13 cellular contexts compared by ENCODE assay signal in genomic region chr3:32813180-32813579, GRCh38. TPM values are rescaled to one million over a fixed set of nuclear protein-coding genes. Genes with fewer than 3 reads are reported as not detected.
DNase-seq lines count a peak whose midpoint lies in the region; ATAC-seq and TF ChIP-seq lines count a peak whose summit lies in the region.
"Had no signal": no experiment of that assay in that cellular context is flagged by ENCODE, and none has a peak within 500 bp of the region (broad histone marks: within the 10 kb centered on the region; RNA-seq: fewer than 3 reads in every experiment).

No MANE protein-coding gene starts in this region.

- CTCF ChIA-PET in WTC11 (lab: Charles Lee) = interaction anchor here (0.6 to 4.1 kb wide), 7 partner anchors 13 to 1254 kb away, joined by 3 to 28 read pairs (median 3); no protein-coding TSS in a partner anchor
- CTCF ChIA-PET in CD8-positive, alpha-beta memory T cell (lab: Charles Lee) = no interaction called here
- CTCF ChIA-PET in CD8-positive, alpha-beta T cell (lab: Charles Lee) = interaction anchor here (1.0 kb wide), 1 partner anchor 43 kb away, joined by 4 read pairs; no protein-coding TSS in a partner anchor

- TF ChIP-seq CTCF in WTC11 (IDR thresholded peaks at IDR 0.05) (no peak), neural crest cell (conservative IDR thresholded peaks at IDR 0.05) (no peak), thyroid gland (IDR thresholded peaks at IDR 0.05) (no peak)
- TF ChIP-seq CTCF in CD8-positive, alpha-beta T cell (IDR thresholded peaks at IDR 0.05) = no peak

- H3K27ac Mint-ChIP-seq in WTC11 (peak overlapping the region; percentile 5; the same call in 1 of the 2 replicates), neural crest cell (ENCODE audit: unreplicated experiment) (no peak overlapping the region)
- H3K27ac Mint-ChIP-seq in CD8-positive, alpha-beta memory T cell = no peak overlapping the region
- no peak overlapping the region for H3K27ac Mint-ChIP-seq in CD8-positive, alpha-beta T cell
- H3K27ac Mint-ChIP-seq: activated T-cell treated with anti-CD3 and anti-CD28 coated beads, Interleukin-2, amount 50 U/mL, for 24 hours; naive B cell had no signal

- H3K27ac ChIP-seq in CD8-positive, alpha-beta memory T cell (ENCODE audit: low read depth, low read length) = no peak overlapping the region
- no peak overlapping the region for H3K27ac ChIP-seq in thyroid gland
- H3K27ac ChIP-seq in CD8-positive, alpha-beta T cell (ENCODE audit: low read depth, low read length) = no peak overlapping the region

- no peaks in the 10 kb centered on the region for H3K9me3 ChIP-seq in CD8-positive, alpha-beta memory T cell (ENCODE audit: low read length)
- no peaks in the 10 kb centered on the region for H3K9me3 ChIP-seq in thyroid gland
- H3K9me3 ChIP-seq in CD8-positive, alpha-beta T cell (ENCODE audit: low read length) = no peaks in the 10 kb centered on the region

- H3K4me3 Mint-ChIP-seq in WTC11 = peak overlapping the region; percentile 13
- peak overlapping the region; percentile 92 for H3K4me3 Mint-ChIP-seq in neural crest cell
- no peak overlapping the region for H3K4me3 Mint-ChIP-seq in CD8-positive, alpha-beta memory T cell
- H3K4me3 Mint-ChIP-seq in CD8-positive, alpha-beta T cell = no peak overlapping the region
- H3K4me3 Mint-ChIP-seq: activated T-cell treated with anti-CD3 and anti-CD28 coated beads, Interleukin-2, amount 50 U/mL, for 24 hours had no signal

- H3K4me1 ChIP-seq in CD8-positive, alpha-beta memory T cell (ENCODE audit: insufficient read depth, low read length) = no peaks in the 10 kb centered on the region
- peaks cover 6 to 19% of the 10 kb centered on the region in 2 donors for H3K4me1 ChIP-seq in thyroid gland
- H3K4me1 ChIP-seq in CD8-positive, alpha-beta T cell (ENCODE audit: insufficient read depth, low read length) = no peaks in the 10 kb centered on the region

- H3K27me3 Mint-ChIP-seq in WTC11 (ENCODE audit: low read depth) (no peaks in the 10 kb centered on the region), neural crest cell (ENCODE audit: low read depth) (peaks cover 3% of the 10 kb centered on the region)
- peaks cover 19 to 27% of the 10 kb centered on the region in 2 donors for H3K27me3 Mint-ChIP-seq in CD8-positive, alpha-beta memory T cell
- peaks cover 25% of the 10 kb centered on the region for H3K27me3 Mint-ChIP-seq in CD8-positive, alpha-beta T cell (ENCODE audit: low read depth)

- no peak for TF ChIP-seq POLR2A in thyroid gland (IDR thresholded peaks at IDR 0.05)

- no peak overlapping the region for H3K4me3 ChIP-seq in CD8-positive, alpha-beta memory T cell (ENCODE audit: low read length)
- no peak overlapping the region for H3K4me3 ChIP-seq in thyroid gland (replicated peaks in 1 of 3)
- no peak overlapping the region for H3K4me3 ChIP-seq in CD8-positive, alpha-beta T cell (ENCODE audit: low read depth, low read length)

- H3K27me3 ChIP-seq in CD8-positive, alpha-beta memory T cell (ENCODE audit: insufficient read depth, low read length, poor library complexity, severe bottlenecking) = peaks cover 6% of the 10 kb centered on the region
- H3K27me3 ChIP-seq in thyroid gland = no peaks in the 10 kb centered on the region
- H3K27me3 ChIP-seq in CD8-positive, alpha-beta T cell (ENCODE audit: insufficient read depth, low read length) = no peaks in the 10 kb centered on the region

- H3K9me3 Mint-ChIP-seq in WTC11 (no peaks in the 10 kb centered on the region), neural crest cell (no peaks in the 10 kb centered on the region)
- H3K9me3 Mint-ChIP-seq in CD8-positive, alpha-beta memory T cell = no peaks in the 10 kb centered on the region
- H3K9me3 Mint-ChIP-seq in CD8-positive, alpha-beta T cell = no peaks in the 10 kb centered on the region
- H3K9me3 Mint-ChIP-seq: activated T-cell treated with anti-CD3 and anti-CD28 coated beads, Interleukin-2, amount 50 U/mL, for 24 hours had no signal

- H3K4me1 Mint-ChIP-seq in WTC11 = peaks cover 33% of the 10 kb centered on the region
- H3K4me1 Mint-ChIP-seq in neural crest cell = peaks cover 32% of the 10 kb centered on the region
- peaks cover 5 to 28% (median 11%) of the 10 kb centered on the region in 3 donors for H3K4me1 Mint-ChIP-seq in CD8-positive, alpha-beta memory T cell
- peaks cover 18% of the 10 kb centered on the region for H3K4me1 Mint-ChIP-seq in CD8-positive, alpha-beta T cell (ENCODE audit: low read depth)

- 38 to 46% methylated on average over 2 of the region's 2 CpGs for WGBS in thyroid gland, 2 donors

- POLR2A ChIA-PET in WTC11 (lab: Charles Lee) = interaction anchor here (2.3 kb wide), 1 partner anchor 32 kb away, joined by 14 read pairs; no protein-coding TSS in a partner anchor
- POLR2A ChIA-PET in CD8-positive, alpha-beta memory T cell (lab: Charles Lee) = no interaction called here
- POLR2A ChIA-PET in CD8-positive, alpha-beta T cell (lab: Charles Lee) = no interaction called here

- DNase-seq in WTC11 (ENCODE audit: low spot score) (no peak), neural crest cell (ENCODE audit: low read depth, low spot score) (no peak), NCI-H146 (lab: John Stamatoyannopoulos, UW) (no peak), thyroid gland (no peak)
- DNase-seq in CD8-positive, alpha-beta memory T cell = no peak
- DNase-seq in CD8-positive, alpha-beta T cell = no peak
- DNase-seq: activated CD4-positive, alpha-beta T cell treated with anti-CD3 and anti-CD28 coated beads for 1 hour; activated T-cell treated with anti-CD3 and anti-CD28 coated beads, Interleukin-2, amount 50 U/mL, for 24 hours; naive B cell had no signal

- ATAC-seq in GM19452 (IDR thresholded peaks at IDR 0.05; ENCODE audit: unreplicated experiment) (peak; percentile 69), HG03097 (IDR thresholded peaks at IDR 0.05; ENCODE audit: low FRiP score, unreplicated experiment) (peak; percentile 63), WTC11 (no peak)
- no peak for ATAC-seq in CD8-positive, alpha-beta T cell

- H3K36me3 ChIP-seq in CD8-positive, alpha-beta memory T cell (ENCODE audit: insufficient read depth, low read length) = no peaks in the 10 kb centered on the region
- H3K36me3 ChIP-seq in thyroid gland = no peaks in the 10 kb centered on the region
- H3K36me3 ChIP-seq in CD8-positive, alpha-beta T cell (ENCODE audit: insufficient read depth, low read length) = no peaks in the 10 kb centered on the region

- intact Hi-C loops in thyroid gland (cut with DNase I) = no loop called here
- intact Hi-C loops in CD8-positive, alpha-beta T cell (cut with DNase I, micrococcal nuclease) = no loop called here

- H3K36me3 Mint-ChIP-seq in WTC11 (peaks cover 10% of the 10 kb centered on the region), neural crest cell (ENCODE audit: low read depth) (no peaks in the 10 kb centered on the region)
- no peaks in the 10 kb centered on the region for H3K36me3 Mint-ChIP-seq in CD8-positive, alpha-beta memory T cell
- H3K36me3 Mint-ChIP-seq in CD8-positive, alpha-beta T cell = no peaks in the 10 kb centered on the region
- H3K36me3 Mint-ChIP-seq: naive B cell had no signal

TF ChIP-seq in WTC11, 78 proteins besides CTCF, POLR2A, EP300 and RAD21 (continues in another document):
- TF ChIP-seq ZNF219 (CRISPR knock-in tag; IDR thresholded peaks at IDR 0.05; ENCODE audit: borderline replicate concordance) (no peak), PRRX2 (CRISPR knock-in tag; IDR thresholded peaks at IDR 0.05) (no peak), EMX1 (CRISPR knock-in tag; IDR thresholded peaks at IDR 0.05) (no peak), ZBTB43 (CRISPR knock-in tag; IDR thresholded peaks at IDR 0.05) (no peak), MYBL2 (CRISPR knock-in tag; IDR thresholded peaks at IDR 0.05) (no peak), RORB (CRISPR knock-in tag; IDR thresholded peaks at IDR 0.05) (no peak), SMAD3 (CRISPR knock-in tag; IDR thresholded peaks at IDR 0.05; ENCODE audit: borderline replicate concordance) (no peak), ATF1 (CRISPR knock-in tag; IDR thresholded peaks at IDR 0.05) (no peak), NR3C1 (CRISPR knock-in tag; conservative IDR thresholded peaks at IDR 0.05; ENCODE audit: low read depth) (no peak)
- TF ChIP-seq, protein P1, sequence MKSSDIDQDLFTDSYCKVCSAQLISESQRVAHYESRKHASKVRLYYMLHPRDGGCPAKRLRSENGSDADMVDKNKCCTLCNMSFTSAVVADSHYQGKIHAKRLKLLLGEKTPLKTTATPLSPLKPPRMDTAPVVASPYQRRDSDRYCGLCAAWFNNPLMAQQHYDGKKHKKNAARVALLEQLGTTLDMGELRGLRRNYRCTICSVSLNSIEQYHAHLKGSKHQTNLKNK (CRISPR knock-in tag; IDR thresholded peaks at IDR 0.05) = no peak
- TF ChIP-seq, protein P2, sequence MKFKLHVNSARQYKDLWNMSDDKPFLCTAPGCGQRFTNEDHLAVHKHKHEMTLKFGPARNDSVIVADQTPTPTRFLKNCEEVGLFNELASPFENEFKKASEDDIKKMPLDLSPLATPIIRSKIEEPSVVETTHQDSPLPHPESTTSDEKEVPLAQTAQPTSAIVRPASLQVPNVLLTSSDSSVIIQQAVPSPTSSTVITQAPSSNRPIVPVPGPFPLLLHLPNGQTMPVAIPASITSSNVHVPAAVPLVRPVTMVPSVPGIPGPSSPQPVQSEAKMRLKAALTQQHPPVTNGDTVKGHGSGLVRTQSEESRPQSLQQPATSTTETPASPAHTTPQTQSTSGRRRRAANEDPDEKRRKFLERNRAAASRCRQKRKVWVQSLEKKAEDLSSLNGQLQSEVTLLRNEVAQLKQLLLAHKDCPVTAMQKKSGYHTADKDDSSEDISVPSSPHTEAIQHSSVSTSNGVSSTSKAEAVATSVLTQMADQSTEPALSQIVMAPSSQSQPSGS (CRISPR knock-in tag; IDR thresholded peaks at IDR 0.05; ENCODE audit: borderline replicate concordance, low read depth) = no peak

RNA-seq across cellular contexts. Expression of gene TRIM71, which starts 4.6 kb away (rescaled TPM):
- total RNA-seq in WTC11 (2021) (237 to 274 TPM (median 238 TPM) in 3 replicates), neural crest cell (92.4 and 95.2 TPM in 2 replicates), thyroid gland (under 1 TPM in 3 of 4 donors, not detected in 1; under 0.01 to 0.15 (median 0.13) TPM)
- under 1 TPM; 0.02 to 0.07 TPM for total RNA-seq in CD8-positive, alpha-beta memory T cell
- polyA plus RNA-seq in CD8-positive, alpha-beta memory T cell = not detected
- total RNA-seq in CD8-positive, alpha-beta T cell = not detected
- total RNA-seq: aorta, HT-29 had no signal
- polyA plus RNA-seq: aorta had no signal

Comparison
In these comparisons a context has a peak if more than half of its experiments do, and no peak if none do; other contexts are left out.
1. ATAC-seq: peak in GM19452 (single experiment) and HG03097 (single experiment); none in WTC11 (single experiment) and CD8-positive, alpha-beta T cell (single experiment).
2. H3K4me3 Mint-ChIP-seq: peak in WTC11 (single experiment) and neural crest cell (single experiment); none in CD8-positive, alpha-beta memory T cell (0 of 7) and CD8-positive, alpha-beta T cell (single experiment).
3. RNA of gene TRIM71, which starts 4.6 kb away (total RNA-seq): 237 to 274 TPM in WTC11 and 92.4 to 95.2 TPM in neural crest cell; under 0.01 to 0.15 TPM in thyroid gland, 0.02 to 0.07 TPM in CD8-positive, alpha-beta memory T cell and not detected in CD8-positive, alpha-beta T cell; every median in the first group is over 10 times any median in the second.